ENCODE assay signal across 10 cellular contexts in genomic region chr22:41415554-41415953, GRCh38. TPM values are rescaled to one million over a fixed set of nuclear protein-coding genes. Genes with fewer than 3 reads are reported as not detected.
DNase-seq lines count a peak whose midpoint lies in the region; ATAC-seq and TF ChIP-seq lines count a peak whose summit lies in the region.
"Had no signal": no experiment of that assay in that cellular context is flagged by ENCODE, and none has a peak within 500 bp of the region (broad histone marks: within the 10 kb centered on the region; RNA-seq: fewer than 3 reads in every experiment).

No MANE protein-coding gene starts in this region.

- TF ChIP-seq POLR2A in gastroesophageal sphincter (IDR thresholded peaks at IDR 0.05): no peak

- 80% methylated on average over 2 of the region's 4 CpGs; no CpG with 5 or more reads in 1 of the 2 donors for WGBS in gastroesophageal sphincter (ENCODE audit: low coverage in 1 of 2), 2 donors

- H3K27me3 ChIP-seq in gastroesophageal sphincter: no peaks in the 10 kb centered on the region

- no peak for ATAC-seq in T-cell (replicated peaks in 1 of 4)
- no peak for ATAC-seq in gastroesophageal sphincter
- no peak for ATAC-seq in stimulated activated effector memory CD8-positive, alpha-beta T cell treated with anti-CD3 and anti-CD28 coated beads, Interleukin-12 subunit alpha, Interleukin-12 subunit beta, amount 100 ng/mL, for 72 hours
- no peak for ATAC-seq in GM18870 (IDR thresholded peaks at IDR 0.05; ENCODE audit: unreplicated experiment)

- peak overlapping the region; percentile 78 for H3K4me3 ChIP-seq in GM12865 (ENCODE audit: low read depth, low read length)
- H3K4me3 ChIP-seq in gastroesophageal sphincter: peak overlapping the region in 1 of 2 donors; percentile 85

- CTCF ChIA-PET in T-cell (lab: Charles Lee): interaction anchor here (0.6 to 0.7 kb wide), 2 partner anchors 69 to 128 kb away, joined by 3 read pairs; partner anchors contain the start of gene POLR3H (in 1 of the 2)

- no peaks in the 10 kb centered on the region for H3K36me3 ChIP-seq in gastroesophageal sphincter

- TF ChIP-seq CTCF in GM12865 (IDR thresholded peaks at IDR 0.05; ENCODE audit: insufficient read depth, low read depth, low read length, missing control alignments) (no peak), gastroesophageal sphincter (IDR thresholded peaks at IDR 0.05) (no peak)

- POLR2A ChIA-PET in T-cell (lab: Charles Lee): no interaction called here

- no peak overlapping the region for H3K27ac Mint-ChIP-seq in T-cell
- H3K27ac Mint-ChIP-seq in stimulated activated effector memory CD8-positive, alpha-beta T cell treated with anti-CD3 and anti-CD28 coated beads, Interleukin-12 subunit alpha, Interleukin-12 subunit beta, amount 100 ng/mL, for 72 hours: peak overlapping the region; percentile 99

- DNase-seq in GM12865 (ENCODE audit: low read depth) (no peak), T-cell (no peak), NCI-H128 (lab: John Stamatoyannopoulos, UW; ENCODE audit: unreplicated experiment) (no peak), SHP77 treated with DMSO at 0.1 percent for 48 hours (lab: John Stamatoyannopoulos, UW) (no peak), NCI-H187 treated with DMSO at 0.1 percent for 48 hours (lab: John Stamatoyannopoulos, UW) (no peak)
- no peak for DNase-seq in stimulated activated effector memory CD8-positive, alpha-beta T cell treated with anti-CD3 and anti-CD28 coated beads, Interleukin-12 subunit alpha, Interleukin-12 subunit beta, amount 100 ng/mL, for 72 hours (ENCODE audit: low spot score in 2 of 2)
- DNase-seq: IMR-90, NCI-H526 had no signal

- H3K27ac ChIP-seq in gastroesophageal sphincter: peak overlapping the region; percentile 94 to 100 (median 97)

- H3K9me3 ChIP-seq in gastroesophageal sphincter: no peaks in the 10 kb centered on the region

- H3K36me3 Mint-ChIP-seq in T-cell: no peaks in the 10 kb centered on the region
- peaks cover 28% of the 10 kb centered on the region for H3K36me3 Mint-ChIP-seq in stimulated activated effector memory CD8-positive, alpha-beta T cell treated with anti-CD3 and anti-CD28 coated beads, Interleukin-12 subunit alpha, Interleukin-12 subunit beta, amount 100 ng/mL, for 72 hours

- peak overlapping the region; percentile 67 to 95 (median 91) for H3K4me3 Mint-ChIP-seq in T-cell
- H3K4me3 Mint-ChIP-seq in stimulated activated effector memory CD8-positive, alpha-beta T cell treated with anti-CD3 and anti-CD28 coated beads, Interleukin-12 subunit alpha, Interleukin-12 subunit beta, amount 100 ng/mL, for 72 hours: peak overlapping the region; percentile 93

- peaks cover 14 to 85% (median 59%) of the 10 kb centered on the region in 3 donors for H3K4me1 ChIP-seq in gastroesophageal sphincter

- peaks cover 39 to 46% (median 43%) of the 10 kb centered on the region in 3 donors for H3K4me1 Mint-ChIP-seq in T-cell
- H3K4me1 Mint-ChIP-seq in stimulated activated effector memory CD8-positive, alpha-beta T cell treated with anti-CD3 and anti-CD28 coated beads, Interleukin-12 subunit alpha, Interleukin-12 subunit beta, amount 100 ng/mL, for 72 hours: peaks cover 40% of the 10 kb centered on the region

- H3K27me3 Mint-ChIP-seq in T-cell: no peaks in the 10 kb centered on the region

- no peaks in the 10 kb centered on the region for H3K9me3 Mint-ChIP-seq in T-cell
- no peaks in the 10 kb centered on the region for H3K9me3 Mint-ChIP-seq in stimulated activated effector memory CD8-positive, alpha-beta T cell treated with anti-CD3 and anti-CD28 coated beads, Interleukin-12 subunit alpha, Interleukin-12 subunit beta, amount 100 ng/mL, for 72 hours

- TF ChIP-seq EP300 in gastroesophageal sphincter (IDR thresholded peaks at IDR 0.05): no peak

RNA-seq across cellular contexts. Expression of gene TOB2, which starts 31.0 kb away (rescaled TPM):
- total RNA-seq in T-cell (10 to 100 TPM; 22.2 to 48.6 (median 37.9) TPM), gastroesophageal sphincter (100 to 1,000 TPM in 1 of 4 donors, 10 to 100 TPM in 3; 59.3 to 163 (median 84.1) TPM)

RNA-seq across cellular contexts. Expression of gene TEF, which starts 33.8 kb away (rescaled TPM):
- total RNA-seq in T-cell (10 to 100 TPM in 1 of 5 donors, 1 to 10 TPM in 4; 4.1 to 10.8 (median 4.6) TPM), gastroesophageal sphincter (10 to 100 TPM; 26.1 to 50.7 (median 37.0) TPM)

RNA-seq across cellular contexts. Expression of gene PHF5A, which starts 52.9 kb away (rescaled TPM):
- total RNA-seq in T-cell (10 to 100 TPM; 29.0 to 45.9 (median 38.0) TPM), gastroesophageal sphincter (10 to 100 TPM; 26.7 to 44.5 (median 39.2) TPM)

RNA-seq across cellular contexts. Expression of gene ACO2, which starts 53.4 kb away (rescaled TPM):
- 10 to 100 TPM; 72.0 to 82.2 (median 77.0) TPM for total RNA-seq in T-cell
- 100 to 1,000 TPM; 115 to 227 (median 132) TPM for total RNA-seq in gastroesophageal sphincter
